8 cellular contexts compared by ENCODE assay signal in the genomic region with DNA sequence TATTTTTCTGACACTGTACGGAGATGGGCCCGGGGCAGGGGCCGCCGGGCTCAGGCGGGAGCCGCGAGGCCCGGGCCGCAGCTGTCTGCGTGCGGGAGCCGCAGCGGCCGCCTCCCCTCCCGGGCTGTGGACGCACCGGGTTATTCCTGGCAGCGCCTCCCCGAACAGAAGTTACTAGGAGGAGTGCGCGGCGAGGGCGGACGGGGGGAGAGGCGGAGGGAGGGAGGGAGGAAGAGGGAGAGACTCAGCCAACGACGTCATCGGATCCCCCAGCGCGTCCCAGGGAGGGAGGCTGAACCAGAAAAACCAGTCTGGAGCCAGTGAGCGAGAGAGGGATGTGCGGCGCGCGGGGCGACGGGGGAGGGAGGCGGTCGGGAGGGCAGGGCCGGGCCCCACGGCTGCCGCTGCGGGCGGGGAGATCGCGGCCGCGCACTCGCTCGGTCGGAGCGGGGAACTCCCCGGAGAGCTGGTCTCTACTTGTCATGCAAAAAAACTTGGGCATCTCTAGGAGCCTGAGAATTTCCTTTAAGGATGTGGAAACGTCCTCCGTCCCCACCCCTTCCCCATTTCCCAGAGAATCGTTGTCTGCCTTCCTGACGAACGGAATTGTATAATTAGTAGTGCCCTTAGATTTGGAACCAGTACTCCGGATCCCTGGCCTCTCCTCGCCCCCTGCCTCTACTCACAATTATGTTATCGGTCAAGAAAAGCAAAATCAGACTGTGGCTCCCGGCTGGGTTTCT. TPM values are rescaled to one million over a fixed set of nuclear protein-coding genes. Genes with fewer than 3 reads are reported as not detected.
A peak's percentile ranks its signal among the peaks of the same experiment; 100 is the strongest.
DNase-seq lines count a peak whose midpoint lies in the region; ATAC-seq, FAIRE-seq and TF ChIP-seq lines count a peak whose summit lies in the region.

No MANE protein-coding gene starts in this region.

- H3K9me3 Mint-ChIP-seq in CD8-positive, alpha-beta memory T cell, result peaks cover 0 to 3% (median 2%) of the 10 kb centered on the region in 5 donors
- no peaks in the 10 kb centered on the region for H3K9me3 Mint-ChIP-seq in activated T-helper 2 cell treated with anti-CD3 and anti-CD28 coated beads, Interferon-gamma antibody, Interleukin-2, Interleukin-4, amounts not matched to agents 10 μg/mL and 5 μg/mL and 100 μg/mL, durations not matched to agents 14 hours and 24 hours and 36 hours
- H3K9me3 Mint-ChIP-seq in naive thymus-derived CD4-positive, alpha-beta T cell, result peaks cover 0 to 8% (median 0%) of the 10 kb centered on the region in 11 donors

- POLR2A ChIA-PET in CD8-positive, alpha-beta memory T cell (lab: Charles Lee), result interaction anchor here (0.6 to 2.8 kb wide), 12 partner anchors 8 to 245 kb away, joined by 3 to 55 read pairs (median 5); a partner anchor contains a TSS
- POLR2A ChIA-PET in naive thymus-derived CD4-positive, alpha-beta T cell (lab: Charles Lee), result interaction anchor here (0.8 to 2.8 kb wide), 26 partner anchors 9 to 377 kb away, joined by 3 to 71 read pairs (median 5); no protein-coding TSS in a partner anchor

- H3K4me1 ChIP-seq in CD8-positive, alpha-beta memory T cell (ENCODE audit: insufficient read depth, low read length), result peaks cover 34% of the 10 kb centered on the region
- peaks cover 7% of the 10 kb centered on the region for H3K4me1 ChIP-seq in fibroblast of lung (ENCODE audit: control insufficient read depth, extremely low read depth, insufficient read depth, low read length)
- peaks cover 21 to 27% of the 10 kb centered on the region in 2 donors for H3K4me1 ChIP-seq in naive thymus-derived CD4-positive, alpha-beta T cell (ENCODE audit: control insufficient read depth in 2 of 2, insufficient read depth in 2 of 2, low read length in 2 of 2)

- CTCF ChIA-PET in CD8-positive, alpha-beta memory T cell (lab: Charles Lee), result interaction anchor here (0.7 to 2.3 kb wide), 14 partner anchors 11 to 254 kb away, joined by 3 to 18 read pairs (median 4); no protein-coding TSS in a partner anchor
- CTCF ChIA-PET in naive thymus-derived CD4-positive, alpha-beta T cell (lab: Charles Lee), result no interaction called here

- ATAC-seq in GM21390 (IDR thresholded peaks at IDR 0.05; ENCODE audit: unreplicated experiment), result peak; percentile 27
- ATAC-seq in naive thymus-derived CD4-positive, alpha-beta T cell, result peak; percentile 65

- peaks cover 0 to 15% (median 2%) of the 10 kb centered on the region in 3 donors for H3K36me3 Mint-ChIP-seq in CD8-positive, alpha-beta memory T cell
- peaks cover 3% of the 10 kb centered on the region for H3K36me3 Mint-ChIP-seq in activated T-helper 2 cell treated with anti-CD3 and anti-CD28 coated beads, Interferon-gamma antibody, Interleukin-2, Interleukin-4, amounts not matched to agents 10 μg/mL and 5 μg/mL and 100 μg/mL, durations not matched to agents 14 hours and 24 hours and 36 hours (ENCODE audit: low read depth)
- H3K36me3 Mint-ChIP-seq in naive thymus-derived CD4-positive, alpha-beta T cell, result peaks cover 0 to 5% (median 0%) of the 10 kb centered on the region in 5 donors

- H3K27ac ChIP-seq in CD8-positive, alpha-beta memory T cell (ENCODE audit: low read depth, low read length), result peak overlapping the region; percentile 98
- H3K27ac ChIP-seq in fibroblast of lung (ENCODE audit: insufficient read depth, low read length), result peak overlapping the region; percentile 99
- peak overlapping the region; percentile 100 for H3K27ac ChIP-seq in naive thymus-derived CD4-positive, alpha-beta T cell (ENCODE audit: low read depth, low read length)

- peak overlapping the region; percentile 89 for H3K4me3 ChIP-seq in CD8-positive, alpha-beta memory T cell (ENCODE audit: low read length)
- peak overlapping the region; percentile 87 to 95 (median 90) for H3K4me3 ChIP-seq in fibroblast of lung (replicated peaks in 1 of 4; ENCODE audit: control extremely low read depth in 1 of 4, insufficient read depth in 1 of 4, low read depth in 3 of 4, low read length in 4 of 4)
- peak overlapping the region; percentile 92 for H3K4me3 ChIP-seq in naive thymus-derived CD4-positive, alpha-beta T cell (ENCODE audit: low read length)

- peak; percentile 91 to 95 (median 93) for DNase-seq in CD8-positive, alpha-beta memory T cell
- peak; percentile 94 for DNase-seq in HuH-7.5 (ENCODE audit: low spot score)
- peak; percentile 93 for DNase-seq in RCC 7860 (ENCODE audit: low spot score)
- DNase-seq in activated T-helper 2 cell treated with anti-CD3 and anti-CD28 coated beads, Interferon-gamma antibody, Interleukin-2, Interleukin-4, amounts not matched to agents 10 μg/mL and 5 μg/mL and 100 μg/mL, durations not matched to agents 14 hours and 24 hours and 36 hours (ENCODE audit: low spot score), result peak; percentile 74
- DNase-seq in fibroblast of lung (ENCODE audit: low read depth in 2 of 2), result peak; percentile 97 to 98
- peak; percentile 74 to 98 (median 87) for DNase-seq in naive thymus-derived CD4-positive, alpha-beta T cell
- DNase-seq in stimulated activated CD8-positive, alpha-beta memory T cell treated with anti-CD3 and anti-CD28 coated beads, Interleukin-7, amount 100 ng/mL, for 48 hours (ENCODE audit: extremely low read depth in 1 of 2, low read depth in 1 of 2), result peak; percentile 81 to 89

- FAIRE-seq in RCC 7860 (lab: Jason Lieb, UNC), result no peak

- peak overlapping the region; percentile 92 for H3K4me2 ChIP-seq in fibroblast of lung (ENCODE audit: extremely low read depth, insufficient read depth, low read length)

- H3K9ac ChIP-seq in fibroblast of lung (ENCODE audit: insufficient read depth, low read length), result peak overlapping the region; percentile 100

- intact Hi-C loops in activated T-helper 2 cell treated with anti-CD3 and anti-CD28 coated beads, Interferon-gamma antibody, Interleukin-2, Interleukin-4, amounts not matched to agents 10 μg/mL and 5 μg/mL and 100 μg/mL, durations not matched to agents 14 hours and 24 hours and 36 hours (cut with micrococcal nuclease), result loop anchor here (1.0 to 10.0 kb wide), 5 partner anchors 61 to 858 kb away; no protein-coding TSS in a partner anchor
- intact Hi-C loops in naive thymus-derived CD4-positive, alpha-beta T cell (cut with micrococcal nuclease), result loop anchor here (1.0 to 10.0 kb wide), 15 partner anchors 39 to 1271 kb away; a partner anchor contains a TSS

- H3K4me3 Mint-ChIP-seq in CD8-positive, alpha-beta memory T cell, result peak overlapping the region; percentile 94 to 100 (median 96)
- peak overlapping the region; percentile 87 for H3K4me3 Mint-ChIP-seq in activated T-helper 2 cell treated with anti-CD3 and anti-CD28 coated beads, Interferon-gamma antibody, Interleukin-2, Interleukin-4, amounts not matched to agents 10 μg/mL and 5 μg/mL and 100 μg/mL, durations not matched to agents 14 hours and 24 hours and 36 hours (ENCODE audit: low read depth)
- H3K4me3 Mint-ChIP-seq in naive thymus-derived CD4-positive, alpha-beta T cell, result peak overlapping the region; percentile 94 to 99 (median 96)

- peak overlapping the region; percentile 98 to 100 (median 99) for H3K27ac Mint-ChIP-seq in CD8-positive, alpha-beta memory T cell
- peak overlapping the region; percentile 88 for H3K27ac Mint-ChIP-seq in activated T-helper 2 cell treated with anti-CD3 and anti-CD28 coated beads, Interferon-gamma antibody, Interleukin-2, Interleukin-4, amounts not matched to agents 10 μg/mL and 5 μg/mL and 100 μg/mL, durations not matched to agents 14 hours and 24 hours and 36 hours
- H3K27ac Mint-ChIP-seq in naive thymus-derived CD4-positive, alpha-beta T cell, result peak overlapping the region; percentile 75 to 100 (median 98)

- H3K27me3 Mint-ChIP-seq in CD8-positive, alpha-beta memory T cell, result peaks cover 0 to 4% of the 10 kb centered on the region in 2 donors
- H3K27me3 Mint-ChIP-seq in activated T-helper 2 cell treated with anti-CD3 and anti-CD28 coated beads, Interferon-gamma antibody, Interleukin-2, Interleukin-4, amounts not matched to agents 10 μg/mL and 5 μg/mL and 100 μg/mL, durations not matched to agents 14 hours and 24 hours and 36 hours (ENCODE audit: low read depth), result peaks cover 15% of the 10 kb centered on the region
- peaks cover 0 to 7% (median 0%) of the 10 kb centered on the region in 5 donors for H3K27me3 Mint-ChIP-seq in naive thymus-derived CD4-positive, alpha-beta T cell

- H3K9me3 ChIP-seq in CD8-positive, alpha-beta memory T cell (ENCODE audit: low read length), result no peaks in the 10 kb centered on the region
- no peaks in the 10 kb centered on the region for H3K9me3 ChIP-seq in fibroblast of lung (ENCODE audit: control insufficient read depth, insufficient read depth, low read depth, low read length)
- H3K9me3 ChIP-seq in naive thymus-derived CD4-positive, alpha-beta T cell (ENCODE audit: control insufficient read depth in 2 of 3, low read length in 3 of 3), result no peaks in the 10 kb centered on the region

- TF ChIP-seq CTCF in fibroblast of lung (conservative IDR thresholded peaks at IDR 0.05 in 1 of 2, IDR thresholded peaks at IDR 0.05 in 1 of 2; ENCODE audit: low read depth in 1 of 2, low read length in 2 of 2), result no peak

- H2AFZ ChIP-seq in fibroblast of lung (ENCODE audit: low read length), result peak overlapping the region; percentile 68

- H3K79me2 ChIP-seq in fibroblast of lung (ENCODE audit: control insufficient read depth, insufficient read depth, low read length), result peaks cover 38% of the 10 kb centered on the region

- peaks cover 36 to 39% (median 38%) of the 10 kb centered on the region in 3 donors for H3K4me1 Mint-ChIP-seq in CD8-positive, alpha-beta memory T cell
- H3K4me1 Mint-ChIP-seq in activated T-helper 2 cell treated with anti-CD3 and anti-CD28 coated beads, Interferon-gamma antibody, Interleukin-2, Interleukin-4, amounts not matched to agents 10 μg/mL and 5 μg/mL and 100 μg/mL, durations not matched to agents 14 hours and 24 hours and 36 hours (ENCODE audit: low read depth), result peaks cover 40% of the 10 kb centered on the region
- peaks cover 30 to 44% (median 41%) of the 10 kb centered on the region in 7 donors for H3K4me1 Mint-ChIP-seq in naive thymus-derived CD4-positive, alpha-beta T cell

- no peaks in the 10 kb centered on the region for H4K20me1 ChIP-seq in fibroblast of lung (ENCODE audit: control insufficient read depth, extremely low read depth, insufficient read depth, low read length)

- no peaks in the 10 kb centered on the region for H3K36me3 ChIP-seq in CD8-positive, alpha-beta memory T cell (ENCODE audit: insufficient read depth, low read length)
- no peaks in the 10 kb centered on the region for H3K36me3 ChIP-seq in fibroblast of lung (ENCODE audit: control insufficient read depth, insufficient read depth, low read length)
- H3K36me3 ChIP-seq in naive thymus-derived CD4-positive, alpha-beta T cell (ENCODE audit: control insufficient read depth in 2 of 3, insufficient read depth in 3 of 3, low read length in 3 of 3), result peaks cover 0 to 8% (median 0%) of the 10 kb centered on the region in 3 experiments

- no peaks in the 10 kb centered on the region for H3K27me3 ChIP-seq in CD8-positive, alpha-beta memory T cell (ENCODE audit: insufficient read depth, low read length, poor library complexity, severe bottlenecking)
- H3K27me3 ChIP-seq in fibroblast of lung (ENCODE audit: control insufficient read depth, insufficient read depth, low read length), result no peaks in the 10 kb centered on the region
- no peaks in the 10 kb centered on the region for H3K27me3 ChIP-seq in naive thymus-derived CD4-positive, alpha-beta T cell (ENCODE audit: control insufficient read depth in 2 of 2, insufficient read depth in 2 of 2, low read length in 2 of 2)

RNA-seq across cellular contexts. Expression of a gene that starts 1.4 kb away (rescaled TPM):
- 10 to 100 TPM; 37.1 to 37.2 TPM for total RNA-seq in CD8-positive, alpha-beta memory T cell
- 15.4 TPM for polyA plus RNA-seq in CD8-positive, alpha-beta memory T cell
- 24.3 and 26.1 TPM in 2 replicates for total RNA-seq in activated T-helper 2 cell treated with anti-CD3 and anti-CD28 coated beads, Interferon-gamma antibody, Interleukin-2, Interleukin-4, amounts not matched to agents 10 μg/mL and 5 μg/mL and 100 μg/mL, durations not matched to agents 14 hours and 24 hours and 36 hours
- total RNA-seq in fibroblast of lung, result 14.4 and 15.9 TPM in 2 replicates
- 5.0 and 7.1 TPM in 2 replicates for polyA plus RNA-seq in fibroblast of lung
- polyA plus RNA-seq in fibroblast of lung (2012), result 5.7 and 7.7 TPM in 2 replicates
- 12.5 and 15.3 TPM in 2 replicates for polyA minus RNA-seq in fibroblast of lung (ENCODE audit: low replicate concordance)
- 10 to 100 TPM; 26.8 to 92.1 (median 58.9) TPM for total RNA-seq in naive thymus-derived CD4-positive, alpha-beta T cell
- 10 to 100 TPM; 12.2 to 29.0 TPM for polyA plus RNA-seq in naive thymus-derived CD4-positive, alpha-beta T cell

Comparison
In these comparisons a context has a peak if more than half of its experiments do, and no peak if none do; other contexts are left out.
1. Peak in every context shown above with its lines: DNase-seq, ATAC-seq, H3K4me3 ChIP-seq and H3K27ac ChIP-seq.